9 cellular contexts compared by ENCODE assay signal in the genomic region with DNA sequence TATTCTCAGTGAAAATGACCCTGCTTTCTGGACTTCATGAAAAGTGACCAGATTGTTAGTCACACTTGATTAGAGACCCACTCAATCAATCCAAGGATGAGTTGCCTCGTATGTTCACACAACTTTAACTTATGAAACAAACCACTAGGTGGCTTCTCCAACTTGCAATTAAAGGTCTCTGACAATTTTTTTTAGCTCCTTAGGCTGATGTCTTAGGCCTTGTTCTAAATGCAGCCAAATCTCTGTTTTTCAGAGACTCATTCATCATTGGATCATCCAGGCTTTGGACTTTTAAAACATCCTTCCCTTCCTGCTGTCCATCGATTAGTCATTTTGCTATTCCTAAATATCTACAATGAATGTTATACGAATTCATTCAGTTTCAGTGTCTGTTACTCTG.
DNase-seq lines count a peak whose midpoint lies in the region; ATAC-seq lines count a peak whose summit lies in the region.
"Had no signal": no experiment of that assay in that cellular context is flagged by ENCODE, and none has a peak within 500 bp of the region (broad histone marks: within the 10 kb centered on the region; RNA-seq: fewer than 3 reads in every experiment).

No MANE protein-coding gene starts in this region.

- H3K27me3 Mint-ChIP-seq in naive thymus-derived CD4-positive, alpha-beta T cell: no peaks in the 10 kb centered on the region
- H3K27me3 Mint-ChIP-seq: activated B cell treated with CpG ODN at 0.5 μM for 24 hours had no signal

- intact Hi-C loops in naive thymus-derived CD4-positive, alpha-beta T cell (cut with micrococcal nuclease): loop anchor here (1.0 to 2.0 kb wide), 3 partner anchors 63 to 190 kb away; a partner anchor contains a TSS

- H3K4me3 Mint-ChIP-seq in naive thymus-derived CD4-positive, alpha-beta T cell: no peak overlapping the region
- H3K4me3 Mint-ChIP-seq: activated B cell treated with CpG ODN at 0.5 μM for 24 hours had no signal

- peak; percentile 63 for DNase-seq in COLO829 (ENCODE audit: low spot score)
- peak; percentile 56 for DNase-seq in NCI-H460 (ENCODE audit: extremely low read depth, low read depth)
- peak; percentile 49 for DNase-seq in cerebellar cortex (ENCODE audit: low spot score)
- DNase-seq in naive thymus-derived CD4-positive, alpha-beta T cell: peak in 6 of 9 donors; percentile 4 to 47 (median 26)
- DNase-seq in C1 segment of cervical spinal cord (lab: John Stamatoyannopoulos, UW): no peak
- DNase-seq in NCI-H1105 treated with DMSO at 0.1 percent for 48 hours (lab: John Stamatoyannopoulos, UW): no peak
- DNase-seq: activated B cell treated with CpG ODN at 0.5 μM for 24 hours had no signal

- no peaks in the 10 kb centered on the region for H3K9me3 Mint-ChIP-seq in naive thymus-derived CD4-positive, alpha-beta T cell
- H3K9me3 Mint-ChIP-seq: activated B cell treated with CpG ODN at 0.5 μM for 24 hours had no signal

- no peaks in the 10 kb centered on the region for H3K9me3 ChIP-seq in naive thymus-derived CD4-positive, alpha-beta T cell (ENCODE audit: control insufficient read depth in 2 of 3, low read length in 3 of 3)

- H3K4me3 ChIP-seq in naive thymus-derived CD4-positive, alpha-beta T cell (ENCODE audit: low read length): no peak overlapping the region

- no peak overlapping the region for H3K27ac ChIP-seq in naive thymus-derived CD4-positive, alpha-beta T cell (ENCODE audit: low read depth, low read length)

- no peaks in the 10 kb centered on the region for H3K4me1 ChIP-seq in naive thymus-derived CD4-positive, alpha-beta T cell (ENCODE audit: control insufficient read depth in 2 of 2, insufficient read depth in 2 of 2, low read length in 2 of 2)

- CTCF ChIA-PET in naive thymus-derived CD4-positive, alpha-beta T cell (lab: Charles Lee): interaction anchor here (0.6 to 1.1 kb wide), 4 partner anchors 72 to 200 kb away, joined by 3 to 6 read pairs (median 4); no protein-coding TSS in a partner anchor

- ATAC-seq in GM18858 (IDR thresholded peaks at IDR 0.05; ENCODE audit: unreplicated experiment): peak; percentile 90
- peak; percentile 95 for ATAC-seq in HG02885 (IDR thresholded peaks at IDR 0.05; ENCODE audit: poor library complexity, unreplicated experiment)
- peak; percentile 42 for ATAC-seq in naive thymus-derived CD4-positive, alpha-beta T cell

- H3K4me1 Mint-ChIP-seq in naive thymus-derived CD4-positive, alpha-beta T cell: peaks cover 0 to 5% (median 0%) of the 10 kb centered on the region in 7 donors
- H3K4me1 Mint-ChIP-seq: activated B cell treated with CpG ODN at 0.5 μM for 24 hours had no signal

- peaks cover 5 to 31% (median 11%) of the 10 kb centered on the region in 5 donors for H3K36me3 Mint-ChIP-seq in naive thymus-derived CD4-positive, alpha-beta T cell

- POLR2A ChIA-PET in naive thymus-derived CD4-positive, alpha-beta T cell (lab: Charles Lee): interaction anchor here (0.7 kb wide), 1 partner anchor 120 kb away, joined by 4 read pairs; no protein-coding TSS in a partner anchor

- H3K36me3 ChIP-seq in naive thymus-derived CD4-positive, alpha-beta T cell (ENCODE audit: control insufficient read depth in 2 of 3, insufficient read depth in 3 of 3, low read length in 3 of 3): peaks cover 0 to 8% (median 0%) of the 10 kb centered on the region in 3 experiments

- no peaks in the 10 kb centered on the region for H3K27me3 ChIP-seq in naive thymus-derived CD4-positive, alpha-beta T cell (ENCODE audit: control insufficient read depth in 2 of 2, insufficient read depth in 2 of 2, low read length in 2 of 2)

- no peak overlapping the region for H3K27ac Mint-ChIP-seq in naive thymus-derived CD4-positive, alpha-beta T cell
- H3K27ac Mint-ChIP-seq: activated B cell treated with CpG ODN at 0.5 μM for 24 hours had no signal

Comparison
In these comparisons a context has a peak if more than half of its experiments do, and no peak if none do; other contexts are left out.
1. DNase-seq: peak in COLO829 (single experiment), NCI-H460 (single experiment), cerebellar cortex (single experiment) and naive thymus-derived CD4-positive, alpha-beta T cell (6 of 9); none in C1 segment of cervical spinal cord (0 of 14) and NCI-H1105 treated with DMSO at 0.1 percent for 48 hours (single experiment).
2. ATAC-seq: peak in every context shown above with its lines; median percentile 95 in HG02885; 90 in GM18858; 42 in naive thymus-derived CD4-positive, alpha-beta T cell.